1 cellular context compared by ENCODE assay signal in the genomic region with DNA sequence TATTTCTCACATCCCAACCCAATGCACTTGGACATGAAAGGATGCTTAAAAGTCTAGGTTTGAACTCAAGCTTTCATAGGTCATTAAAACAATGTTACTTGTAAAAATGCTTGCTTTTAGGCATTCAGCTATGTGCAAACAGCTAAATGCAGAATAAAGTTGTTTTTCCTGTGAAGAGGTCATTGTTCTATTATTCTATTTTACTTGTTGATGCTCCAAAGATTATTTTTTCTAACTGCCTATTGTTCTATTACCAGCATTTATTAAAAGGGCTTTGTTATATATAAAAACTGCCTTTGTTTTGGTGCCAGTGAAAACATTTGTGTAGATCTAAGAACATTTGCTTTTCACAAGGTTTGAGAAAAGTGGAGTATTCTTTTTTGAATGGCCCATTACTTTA.
TF ChIP-seq lines count a peak whose summit lies in the region.

No MANE protein-coding gene starts in this region.

TF ChIP-seq in HepG2, 621 proteins besides CTCF, POLR2A, EP300 and RAD21:
- TF ChIP-seq MNT (IDR thresholded peaks at IDR 0.05) (no peak), AGO1 (IDR thresholded peaks at IDR 0.05; ENCODE audit: low read depth, low read length, poor library complexity, severe bottlenecking) (no peak), ZNF30 (CRISPR knock-in tag; IDR thresholded peaks at IDR 0.05) (no peak), MAFF (IDR thresholded peaks at IDR 0.05; ENCODE audit: low read depth, low read length) (no peak), ZFP62 (CRISPR knock-in tag; IDR thresholded peaks at IDR 0.05) (no peak), ARNTL (CRISPR knock-in tag; IDR thresholded peaks at IDR 0.05) (no peak), ZNF577 (CRISPR knock-in tag; IDR thresholded peaks at IDR 0.05; ENCODE audit: borderline replicate concordance, low read depth) (no peak), THAP8 (CRISPR knock-in tag; IDR thresholded peaks at IDR 0.05; ENCODE audit: borderline replicate concordance) (no peak), ZNF460 (CRISPR knock-in tag; IDR thresholded peaks at IDR 0.05; ENCODE audit: borderline replicate concordance) (no peak)
- TF ChIP-seq, protein P1, sequence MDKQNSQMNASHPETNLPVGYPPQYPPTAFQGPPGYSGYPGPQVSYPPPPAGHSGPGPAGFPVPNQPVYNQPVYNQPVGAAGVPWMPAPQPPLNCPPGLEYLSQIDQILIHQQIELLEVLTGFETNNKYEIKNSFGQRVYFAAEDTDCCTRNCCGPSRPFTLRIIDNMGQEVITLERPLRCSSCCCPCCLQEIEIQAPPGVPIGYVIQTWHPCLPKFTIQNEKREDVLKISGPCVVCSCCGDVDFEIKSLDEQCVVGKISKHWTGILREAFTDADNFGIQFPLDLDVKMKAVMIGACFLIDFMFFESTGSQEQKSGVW (CRISPR knock-in tag; IDR thresholded peaks at IDR 0.05; ENCODE audit: borderline replicate concordance) = no peak
